ENCODE assay signal across 22 cellular contexts in genomic region chr7:130092598-130092997, GRCh38. TPM values are rescaled to one million over a fixed set of nuclear protein-coding genes. Genes with fewer than 3 reads are reported as not detected.
DNase-seq lines count a peak whose midpoint lies in the region; ATAC-seq and TF ChIP-seq lines count a peak whose summit lies in the region.
"Had no signal": no experiment of that assay in that cellular context is flagged by ENCODE, and none has a peak within 500 bp of the region (broad histone marks: within the 10 kb centered on the region; RNA-seq: fewer than 3 reads in every experiment).

No MANE protein-coding gene starts in this region.

- TF ChIP-seq POLR2A in gastroesophageal sphincter (IDR thresholded peaks at IDR 0.05), result no peak

- peaks cover 0 to 21% (median 0%) of the 10 kb centered on the region in 3 donors for H3K4me1 ChIP-seq in gastroesophageal sphincter
- H3K4me1 ChIP-seq: BE2C had no signal

- peak overlapping the region; percentile 69 for H3K27ac Mint-ChIP-seq in activated T-helper 17 cell treated with anti-CD3 and anti-CD28 coated beads, Interleukin-2, amount 50 U/mL, for 72 hours
- peak overlapping the region; percentile 49 for H3K27ac Mint-ChIP-seq in stimulated activated naive B cell treated with anti-CD40 and anti-IgM and Interleukin-4, amounts not matched to agents 10 μg/mL and 1 μg/mL and 100 μg/mL, for 72 hours
- H3K27ac Mint-ChIP-seq: activated CD4-positive, alpha-beta T cell treated with anti-CD3 and anti-CD28 coated beads, Interleukin-2, amount 10 ng/mL, durations not matched to agents 24 days and 14 days; activated CD8-positive, alpha-beta memory T cell treated with anti-CD3 and anti-CD28 coated beads, Interleukin-2, amount 10 ng/mL, durations not matched to agents 7 days and 5 days; brain; immature natural killer cell; type B pancreatic cell had no signal

- H3K27me3 Mint-ChIP-seq in activated T-helper 17 cell treated with anti-CD3 and anti-CD28 coated beads, Interleukin-2, amount 50 U/mL, for 72 hours, result no peaks in the 10 kb centered on the region
- no peaks in the 10 kb centered on the region for H3K27me3 Mint-ChIP-seq in stimulated activated naive B cell treated with anti-CD40 and anti-IgM and Interleukin-4, amounts not matched to agents 10 μg/mL and 1 μg/mL and 100 μg/mL, for 72 hours
- H3K27me3 Mint-ChIP-seq: activated CD4-positive, alpha-beta T cell treated with anti-CD3 and anti-CD28 coated beads, Interleukin-2, amount 10 ng/mL, durations not matched to agents 24 days and 14 days; activated CD8-positive, alpha-beta memory T cell treated with anti-CD3 and anti-CD28 coated beads, Interleukin-2, amount 10 ng/mL, durations not matched to agents 7 days and 5 days; brain; type B pancreatic cell had no signal

- 89 to 100% methylated on average over 2 of the region's 2 CpGs for WGBS in gastroesophageal sphincter (ENCODE audit: low coverage in 1 of 2), 2 donors

- no peaks in the 10 kb centered on the region for H3K36me3 ChIP-seq in gastroesophageal sphincter
- H3K36me3 ChIP-seq: BE2C had no signal

- H3K27ac ChIP-seq in gastroesophageal sphincter, result no peak overlapping the region
- H3K27ac ChIP-seq: 22Rv1, heart left ventricle had no signal

- TF ChIP-seq CTCF in gastroesophageal sphincter (IDR thresholded peaks at IDR 0.05), result no peak

- ATAC-seq in HG03354 (IDR thresholded peaks at IDR 0.05; ENCODE audit: poor library complexity, severe bottlenecking, unreplicated experiment) (peak; percentile 60), gastroesophageal sphincter (no peak)
- ATAC-seq in activated T-helper 17 cell treated with anti-CD3 and anti-CD28 coated beads, Interleukin-2, amount 50 U/mL, for 72 hours (replicated peaks), result no peak
- ATAC-seq in stimulated activated naive B cell treated with anti-CD40 and anti-IgM and Interleukin-4, amounts not matched to agents 10 μg/mL and 1 μg/mL and 100 μg/mL, for 72 hours (replicated peaks), result peak; percentile 56 to 63
- ATAC-seq: activated CD8-positive, alpha-beta memory T cell treated with anti-CD3 and anti-CD28 coated beads, Interleukin-2, amount 10 ng/mL, durations not matched to agents 7 days and 5 days; heart left ventricle; left ventricle myocardium superior had no signal

- no peaks in the 10 kb centered on the region for H3K9me3 Mint-ChIP-seq in activated T-helper 17 cell treated with anti-CD3 and anti-CD28 coated beads, Interleukin-2, amount 50 U/mL, for 72 hours
- H3K9me3 Mint-ChIP-seq in stimulated activated naive B cell treated with anti-CD40 and anti-IgM and Interleukin-4, amounts not matched to agents 10 μg/mL and 1 μg/mL and 100 μg/mL, for 72 hours, result no peaks in the 10 kb centered on the region
- H3K9me3 Mint-ChIP-seq: activated CD4-positive, alpha-beta T cell treated with anti-CD3 and anti-CD28 coated beads, Interleukin-2, amount 10 ng/mL, durations not matched to agents 24 days and 14 days; brain; immature natural killer cell; type B pancreatic cell had no signal

- no peaks in the 10 kb centered on the region for H3K9me3 ChIP-seq in gastroesophageal sphincter
- H3K9me3 ChIP-seq: BE2C, heart left ventricle had no signal

- H3K27me3 ChIP-seq in gastroesophageal sphincter, result no peaks in the 10 kb centered on the region
- H3K27me3 ChIP-seq: BE2C, heart left ventricle had no signal

- TF ChIP-seq EP300 in gastroesophageal sphincter (IDR thresholded peaks at IDR 0.05), result no peak

- peaks cover 15% of the 10 kb centered on the region for H3K4me1 Mint-ChIP-seq in activated T-helper 17 cell treated with anti-CD3 and anti-CD28 coated beads, Interleukin-2, amount 50 U/mL, for 72 hours
- H3K4me1 Mint-ChIP-seq in stimulated activated naive B cell treated with anti-CD40 and anti-IgM and Interleukin-4, amounts not matched to agents 10 μg/mL and 1 μg/mL and 100 μg/mL, for 72 hours, result peaks cover 19 to 29% of the 10 kb centered on the region in 2 donors

- H3K36me3 Mint-ChIP-seq in activated T-helper 17 cell treated with anti-CD3 and anti-CD28 coated beads, Interleukin-2, amount 50 U/mL, for 72 hours (ENCODE audit: low read depth), result peaks cover 8% of the 10 kb centered on the region
- H3K36me3 Mint-ChIP-seq in stimulated activated naive B cell treated with anti-CD40 and anti-IgM and Interleukin-4, amounts not matched to agents 10 μg/mL and 1 μg/mL and 100 μg/mL, for 72 hours, result peaks cover 0 to 2% of the 10 kb centered on the region in 2 donors
- H3K36me3 Mint-ChIP-seq: activated CD8-positive, alpha-beta memory T cell treated with anti-CD3 and anti-CD28 coated beads, Interleukin-2, amount 10 ng/mL, durations not matched to agents 7 days and 5 days; immature natural killer cell had no signal

- H3K4me3 ChIP-seq in gastroesophageal sphincter, result no peak overlapping the region
- H3K4me3 ChIP-seq: heart left ventricle had no signal

- no peak overlapping the region for H3K4me3 Mint-ChIP-seq in activated T-helper 17 cell treated with anti-CD3 and anti-CD28 coated beads, Interleukin-2, amount 50 U/mL, for 72 hours
- peak overlapping the region; percentile 15 to 72 for H3K4me3 Mint-ChIP-seq in stimulated activated naive B cell treated with anti-CD40 and anti-IgM and Interleukin-4, amounts not matched to agents 10 μg/mL and 1 μg/mL and 100 μg/mL, for 72 hours
- H3K4me3 Mint-ChIP-seq: activated CD4-positive, alpha-beta T cell treated with anti-CD3 and anti-CD28 coated beads, Interleukin-2, amount 10 ng/mL, durations not matched to agents 24 days and 14 days; activated CD8-positive, alpha-beta memory T cell treated with anti-CD3 and anti-CD28 coated beads, Interleukin-2, amount 10 ng/mL, durations not matched to agents 7 days and 5 days; brain; immature natural killer cell; type B pancreatic cell had no signal

- peak; percentile 0 for DNase-seq in NOMO-1 treated with DMSO at 0.1 percent for 48 hours (lab: John Stamatoyannopoulos, UW; ENCODE audit: unreplicated experiment)
- no peak for DNase-seq in NOMO-1 treated with dmso at 0.1 percent for 144 hours (lab: John Stamatoyannopoulos, UW; ENCODE audit: unreplicated experiment)
- DNase-seq in stimulated activated naive B cell treated with anti-CD40 and anti-IgM and Interleukin-4, amounts not matched to agents 10 μg/mL and 1 μg/mL and 100 μg/mL, for 72 hours, result no peak
- DNase-seq in NCI-H774 (lab: John Stamatoyannopoulos, UW), result no peak
- no peak for DNase-seq in C1 segment of cervical spinal cord (lab: John Stamatoyannopoulos, UW)
- DNase-seq: activated CD4-positive, alpha-beta T cell treated with anti-CD3 and anti-CD28 coated beads, Interleukin-2, amount 10 ng/mL, durations not matched to agents 24 days and 14 days; activated CD8-positive, alpha-beta memory T cell treated with anti-CD3 and anti-CD28 coated beads, Interleukin-2, amount 10 ng/mL, durations not matched to agents 7 days and 5 days; BE2C; heart left ventricle; immature natural killer cell; left ventricle myocardium superior; NCI-H187; NCI-H2227 treated with DMSO at 0.1 percent for 48 hours; NCI-H748 treated with DMSO at 0.1 percent for 48 hours; stimulated activated CD4-positive, alpha-beta T cell treated with anti-CD3 and anti-CD28 coated beads, Interleukin-4, amount 100 ng/mL, for 1 hour; T-helper 1 cell had no signal

RNA-seq across cellular contexts. Expression of gene KLHDC10, which starts 22.3 kb away (rescaled TPM):
- 10 to 100 TPM; 16.2 to 21.3 TPM for total RNA-seq in activated T-helper 17 cell treated with anti-CD3 and anti-CD28 coated beads, Interleukin-2, amount 50 U/mL, for 72 hours
- 10 to 100 TPM; 17.0 to 28.8 (median 23.0) TPM for total RNA-seq in gastroesophageal sphincter

RNA-seq across cellular contexts. Expression of gene ZC3HC1, which starts 41.4 kb away (rescaled TPM):
- 10 to 100 TPM; 22.6 to 33.7 TPM for total RNA-seq in activated T-helper 17 cell treated with anti-CD3 and anti-CD28 coated beads, Interleukin-2, amount 50 U/mL, for 72 hours
- 10 to 100 TPM in 3 of 4 donors, 1 to 10 TPM in 1; 7.0 to 18.4 (median 11.7) TPM for total RNA-seq in gastroesophageal sphincter

Comparison
In these comparisons a context has a peak if more than half of its experiments do, and no peak if none do; other contexts are left out.
1. ATAC-seq: peak in HG03354 (single experiment) and stimulated activated naive B cell treated with anti-CD40 and anti-IgM and Interleukin-4, amounts not matched to agents 10 μg/mL and 1 μg/mL and 100 μg/mL, for 72 hours (2 of 2); none in activated T-helper 17 cell treated with anti-CD3 and anti-CD28 coated beads, Interleukin-2, amount 50 U/mL, for 72 hours (single experiment) and gastroesophageal sphincter (single experiment).